Comparison of ENCODE assay signal across 8 cellular contexts in genomic region chr12:57591567-57592325, GRCh38. TPM values are rescaled to one million over a fixed set of nuclear protein-coding genes. Genes with fewer than 3 reads are reported as not detected.
DNase-seq lines count a peak whose midpoint lies in the region; ATAC-seq and TF ChIP-seq lines count a peak whose summit lies in the region.

No MANE protein-coding gene starts in this region.

- H4K20me1 ChIP-seq in fibroblast of lung (ENCODE audit: control insufficient read depth, extremely low read depth, insufficient read depth, low read length) (no peaks in the 10 kb centered on the region), neural progenitor cell (ENCODE audit: low read depth) (no peaks in the 10 kb centered on the region)

- DNase-seq in EH (ENCODE audit: low read depth) = peak; percentile 48
- DNase-seq in T-cell = peak in 1 of 34 experiments; percentile 41
- DNase-seq in fibroblast of lung (ENCODE audit: low read depth in 2 of 2) = peak in 1 of 2 donors; percentile 31
- DNase-seq in neural progenitor cell (ENCODE audit: low spot score) = peak; percentile 54
- no peak for DNase-seq in stimulated activated CD4-positive, alpha-beta T cell treated with anti-CD3 and anti-CD28 coated beads, Interleukin-4, amount 100 ng/mL, for 4 hours
- DNase-seq in mesenteric fat pad (ENCODE audit: low spot score) = no peak

- H3K9me3 Mint-ChIP-seq in T-cell (no peaks in the 10 kb centered on the region), neural progenitor cell (no peaks in the 10 kb centered on the region)

- H3K4me2 ChIP-seq in fibroblast of lung (ENCODE audit: extremely low read depth, insufficient read depth, low read length) = peak overlapping the region; percentile 91
- peak overlapping the region; percentile 87 for H3K4me2 ChIP-seq in neural progenitor cell

- H3K9me3 ChIP-seq in fibroblast of lung (ENCODE audit: control insufficient read depth, insufficient read depth, low read depth, low read length) (no peaks in the 10 kb centered on the region), neural progenitor cell (ENCODE audit: low read depth) (no peaks in the 10 kb centered on the region)

- TF ChIP-seq CTCF in fibroblast of lung (conservative IDR thresholded peaks at IDR 0.05 in 1 of 2, IDR thresholded peaks at IDR 0.05 in 1 of 2; ENCODE audit: low read depth in 1 of 2, low read length in 2 of 2) (no peak), neural progenitor cell (IDR thresholded peaks at IDR 0.05) (no peak)

- peak overlapping the region; percentile 88 for H2AFZ ChIP-seq in fibroblast of lung (ENCODE audit: low read length)
- peak overlapping the region; percentile 80 for H2AFZ ChIP-seq in neural progenitor cell (replicated peaks)

- H3K36me3 ChIP-seq in fibroblast of lung (ENCODE audit: control insufficient read depth, insufficient read depth, low read length) (no peaks in the 10 kb centered on the region), neural progenitor cell (no peaks in the 10 kb centered on the region)

- peaks cover 5% of the 10 kb centered on the region for H3F3A ChIP-seq in neural progenitor cell (ENCODE audit: low read depth)

- H3K4me3 ChIP-seq in fibroblast of lung (replicated peaks in 1 of 4; ENCODE audit: control extremely low read depth in 1 of 4, insufficient read depth in 1 of 4, low read depth in 3 of 4, low read length in 4 of 4) (peak overlapping the region; percentile 68 to 87 (median 78)), neural progenitor cell (peak overlapping the region; percentile 61)

- H3K4me1 ChIP-seq in fibroblast of lung (ENCODE audit: control insufficient read depth, extremely low read depth, insufficient read depth, low read length) = peaks cover 5% of the 10 kb centered on the region
- peaks cover 6% of the 10 kb centered on the region for H3K4me1 ChIP-seq in neural progenitor cell

- no peaks in the 10 kb centered on the region for H3K27me3 Mint-ChIP-seq in T-cell
- peaks cover 5% of the 10 kb centered on the region for H3K27me3 Mint-ChIP-seq in neural progenitor cell (ENCODE audit: insufficient read depth, low read depth)

- H3K9ac ChIP-seq in fibroblast of lung (ENCODE audit: insufficient read depth, low read length) = no peak overlapping the region
- peak overlapping the region; percentile 34 for H3K9ac ChIP-seq in neural progenitor cell

- H3K36me3 Mint-ChIP-seq in T-cell = peaks cover 12% of the 10 kb centered on the region
- H3K36me3 Mint-ChIP-seq in neural progenitor cell = no peaks in the 10 kb centered on the region

- no peak overlapping the region for H3K27ac ChIP-seq in fibroblast of lung (ENCODE audit: insufficient read depth, low read length)
- no peak overlapping the region for H3K27ac ChIP-seq in neural progenitor cell

- H3K27ac Mint-ChIP-seq in T-cell = peak overlapping the region; percentile 86 to 87
- H3K27ac Mint-ChIP-seq in neural progenitor cell = peak overlapping the region; percentile 84

- peaks cover 25 to 30% (median 28%) of the 10 kb centered on the region in 3 donors for H3K4me1 Mint-ChIP-seq in T-cell
- peaks cover 16% of the 10 kb centered on the region for H3K4me1 Mint-ChIP-seq in neural progenitor cell

- ATAC-seq in HG02642 (IDR thresholded peaks at IDR 0.05; ENCODE audit: poor library complexity, unreplicated experiment) (peak; percentile 11), T-cell (replicated peaks in 1 of 4) (peak in 2 of 4 experiments; percentile 6 to 64), GM18870 (IDR thresholded peaks at IDR 0.05; ENCODE audit: unreplicated experiment) (no peak)

- CTCF ChIA-PET in T-cell (lab: Charles Lee) = interaction anchor here in 1 of 2 donors (3.0 kb wide), 1 partner anchor 8 kb away, joined by 28 read pairs; no protein-coding TSS in a partner anchor

- H3K4me3 Mint-ChIP-seq in T-cell (peak overlapping the region; percentile 85 to 87 (median 85)), neural progenitor cell (peak overlapping the region; percentile 94)

- peaks cover 6% of the 10 kb centered on the region for H3K27me3 ChIP-seq in fibroblast of lung (ENCODE audit: control insufficient read depth, insufficient read depth, low read length)
- H3K27me3 ChIP-seq in neural progenitor cell = peaks cover 6% of the 10 kb centered on the region

- POLR2A ChIA-PET in T-cell (lab: Charles Lee) = interaction anchor here (0.6 to 0.7 kb wide), 2 partner anchors 11 to 1996 kb away, joined by 4 to 7 read pairs; no protein-coding TSS in a partner anchor

- no peaks in the 10 kb centered on the region for H3K79me2 ChIP-seq in fibroblast of lung (ENCODE audit: control insufficient read depth, insufficient read depth, low read length)
- H3K79me2 ChIP-seq in neural progenitor cell (ENCODE audit: low read depth) = peaks cover 21% of the 10 kb centered on the region

RNA-seq across cellular contexts. Expression of gene PIP4K2C, which starts 0.8 kb away (rescaled TPM):
- total RNA-seq in T-cell (10 to 100 TPM; 21.7 to 30.9 (median 27.9) TPM), fibroblast of lung (9.0 and 11.9 TPM in 2 replicates), neural progenitor cell (ENCODE audit: low replicate concordance) (15.5 and 23.4 TPM in 2 replicates), mesenteric fat pad (14.3 TPM)
- polyA plus RNA-seq in fibroblast of lung = 24.3 and 25.2 TPM in 2 replicates
- 14.0 and 14.1 TPM in 2 replicates for polyA plus RNA-seq in fibroblast of lung (2012)
- polyA minus RNA-seq in fibroblast of lung (ENCODE audit: low replicate concordance) = 17.0 and 21.8 TPM in 2 replicates

RNA-seq across cellular contexts. Expression of gene DTX3, which starts 12.9 kb away (rescaled TPM):
- total RNA-seq in T-cell = 10 to 100 TPM; 27.1 to 37.2 (median 30.4) TPM
- 16.4 and 30.4 TPM in 2 replicates for total RNA-seq in fibroblast of lung
- 12.1 and 17.3 TPM in 2 replicates for polyA plus RNA-seq in fibroblast of lung
- polyA plus RNA-seq in fibroblast of lung (2012) = 11.3 and 15.0 TPM in 2 replicates
- 20.3 and 33.1 TPM in 2 replicates for polyA minus RNA-seq in fibroblast of lung (ENCODE audit: low replicate concordance)
- 56.4 and 67.9 TPM in 2 replicates for total RNA-seq in neural progenitor cell (ENCODE audit: low replicate concordance)
- 7.2 TPM for total RNA-seq in mesenteric fat pad

RNA-seq across cellular contexts. Expression of gene ARHGEF25, which starts 19.5 kb away (rescaled TPM):
- total RNA-seq in T-cell (1 to 10 TPM in 1 of 5 donors, under 1 TPM in 4; 0.67 to 1.4 (median 0.84) TPM), fibroblast of lung (34.4 and 40.0 TPM in 2 replicates), neural progenitor cell (ENCODE audit: low replicate concordance) (17.3 and 27.3 TPM in 2 replicates), mesenteric fat pad (12.8 TPM)
- polyA plus RNA-seq in fibroblast of lung = 12.1 and 15.7 TPM in 2 replicates
- 13.0 and 19.1 TPM in 2 replicates for polyA plus RNA-seq in fibroblast of lung (2012)
- 11.7 and 20.1 TPM in 2 replicates for polyA minus RNA-seq in fibroblast of lung (ENCODE audit: low replicate concordance)

RNA-seq across cellular contexts. Expression of gene B4GALNT1, which starts 41.3 kb away (rescaled TPM):
- total RNA-seq in T-cell = under 1 TPM in 3 of 5 donors, not detected in 2; 0.16 to 0.54 (median 0.26) TPM
- 0.51 and 2.3 TPM in 2 replicates for total RNA-seq in fibroblast of lung
- polyA plus RNA-seq in fibroblast of lung = 1.3 and 3.4 TPM in 2 replicates
- polyA plus RNA-seq in fibroblast of lung (2012) = 1.1 and 3.2 TPM in 2 replicates
- polyA minus RNA-seq in fibroblast of lung (ENCODE audit: low replicate concordance) = 1.4 and 24.5 TPM in 2 replicates
- total RNA-seq in neural progenitor cell (ENCODE audit: low replicate concordance) = 0.28 and 1.1 TPM in 2 replicates
- total RNA-seq in mesenteric fat pad = 2.7 TPM

RNA-seq across cellular contexts. Expression of gene KIF5A, which starts 41.9 kb away (rescaled TPM):
- 1 to 10 TPM in 2 of 5 donors, under 1 TPM in 3; 0.83 to 1.8 (median 0.92) TPM for total RNA-seq in T-cell
- total RNA-seq in fibroblast of lung = 0.51 and 1.3 TPM in 2 replicates
- polyA plus RNA-seq in fibroblast of lung = 0.53 and 0.89 TPM in 2 replicates
- 0.37 and 0.76 TPM in 2 replicates for polyA plus RNA-seq in fibroblast of lung (2012)
- polyA minus RNA-seq in fibroblast of lung (ENCODE audit: low replicate concordance) = 0.19 and 3.7 TPM in 2 replicates
- total RNA-seq in neural progenitor cell (ENCODE audit: low replicate concordance) = 7.9 and 8.6 TPM in 2 replicates
- total RNA-seq in mesenteric fat pad = not detected

Comparison
In these comparisons a context has a peak if more than half of its experiments do, and no peak if none do; other contexts are left out.
1. DNase-seq: peak in EH (single experiment) and neural progenitor cell (single experiment); none in stimulated activated CD4-positive, alpha-beta T cell treated with anti-CD3 and anti-CD28 coated beads, Interleukin-4, amount 100 ng/mL, for 4 hours (0 of 2) and mesenteric fat pad (single experiment).